In genomic region chr7:99498546-99498944, GRCh38 we compare ENCODE assay signal across 8 cellular contexts. TPM values are rescaled to one million over a fixed set of nuclear protein-coding genes. Genes with fewer than 3 reads are reported as not detected.
DNase-seq lines count a peak whose midpoint lies in the region; ATAC-seq and TF ChIP-seq lines count a peak whose summit lies in the region.

No MANE protein-coding gene starts in this region.

- H3K9ac ChIP-seq in skeletal muscle tissue (ENCODE audit: low read depth in 1 of 3, low read length in 3 of 3): peak overlapping the region in 2 of 3 donors; percentile 59 to 69

- POLR2A ChIA-PET in T-cell (lab: Charles Lee): interaction anchor here in 1 of 2 donors (1.0 kb wide), 1 partner anchor 23 kb away, joined by 6 read pairs; no protein-coding TSS in a partner anchor

- peak overlapping the region; percentile 97 to 99 for H3K27ac Mint-ChIP-seq in T-cell

- peak overlapping the region; percentile 88 for H3K27ac ChIP-seq in HL-60 (replicated peaks)
- H3K27ac ChIP-seq in skeletal muscle tissue (ENCODE audit: low read depth, low read length): peak overlapping the region; percentile 99

- H3K4me3 ChIP-seq in HL-60 (replicated peaks; ENCODE audit: insufficient read depth, low read length) (peak overlapping the region; percentile 99), foreskin fibroblast (ENCODE audit: low read depth in 1 of 2, low read length in 2 of 2) (peak overlapping the region; percentile 100), skeletal muscle tissue (ENCODE audit: low read length in 3 of 3) (peak overlapping the region; percentile 77 to 99 (median 98))

- H3K36me3 ChIP-seq in skeletal muscle tissue (ENCODE audit: control insufficient read depth in 3 of 3, insufficient read depth in 3 of 3, low read length in 3 of 3): peaks cover 18 to 24% (median 19%) of the 10 kb centered on the region in 3 donors

- H3K4me1 ChIP-seq in skeletal muscle tissue (ENCODE audit: control insufficient read depth in 3 of 3, insufficient read depth in 3 of 3, low read length in 3 of 3): peaks cover 16 to 29% (median 19%) of the 10 kb centered on the region in 3 donors

- peaks cover 35% of the 10 kb centered on the region for H3K36me3 Mint-ChIP-seq in T-cell

- ATAC-seq in T-cell (replicated peaks in 1 of 4): no peak
- ATAC-seq in GM19328 (IDR thresholded peaks at IDR 0.05; ENCODE audit: unreplicated experiment): no peak
- no peak for ATAC-seq in HG03354 (IDR thresholded peaks at IDR 0.05; ENCODE audit: poor library complexity, severe bottlenecking, unreplicated experiment)

- peaks cover 9 to 10% (median 9%) of the 10 kb centered on the region in 3 donors for H3K9me3 ChIP-seq in skeletal muscle tissue (ENCODE audit: control insufficient read depth in 3 of 3, low read length in 3 of 3)

- DNase-seq in HL-60 (ENCODE audit: low read depth in 1 of 2, low spot score in 1 of 2): peak in 1 of 2 experiments; percentile 43
- DNase-seq in T-cell: no peak
- no peak for DNase-seq in foreskin fibroblast
- no peak for DNase-seq in NCI-H2029 treated with DMSO at 0.1 percent for 48 hours (lab: John Stamatoyannopoulos, UW)
- DNase-seq in NCI-H524 (lab: John Stamatoyannopoulos, UW): no peak

- peaks cover 28 to 34% (median 31%) of the 10 kb centered on the region in 3 donors for H3K4me1 Mint-ChIP-seq in T-cell

- no peaks in the 10 kb centered on the region for H3K27me3 Mint-ChIP-seq in T-cell

- no peak for TF ChIP-seq CTCF in HL-60 (IDR thresholded peaks at IDR 0.05; ENCODE audit: insufficient read depth, low read length)
- no peak for TF ChIP-seq CTCF in foreskin fibroblast (IDR thresholded peaks at IDR 0.05; ENCODE audit: low read depth, low read length)

- CTCF ChIA-PET in T-cell (lab: Charles Lee): no interaction called here

- H3K9me3 Mint-ChIP-seq in T-cell: peaks cover 0 to 9% (median 3%) of the 10 kb centered on the region in 3 donors

- no peaks in the 10 kb centered on the region for H3K27me3 ChIP-seq in HL-60 (ENCODE audit: insufficient read depth, poor library complexity, severe bottlenecking)
- H3K27me3 ChIP-seq in skeletal muscle tissue (ENCODE audit: control insufficient read depth in 3 of 3, insufficient read depth in 3 of 3, low read length in 3 of 3): no peaks in the 10 kb centered on the region

- H3K4me3 Mint-ChIP-seq in T-cell: peak overlapping the region; percentile 95 to 100 (median 97)

RNA-seq across cellular contexts. Expression of gene ZNF394, which starts 1.5 kb away (rescaled TPM):
- total RNA-seq in T-cell (100 to 1,000 TPM in 3 of 5 donors, 10 to 100 TPM in 2; 88.4 to 188 (median 104) TPM), skeletal muscle tissue (39.7 TPM)

RNA-seq across cellular contexts. Expression of gene ZKSCAN5, which starts 5.9 kb away (rescaled TPM):
- total RNA-seq in T-cell (1 to 10 TPM; 5.4 to 9.1 (median 8.2) TPM), skeletal muscle tissue (8.9 TPM)

RNA-seq across cellular contexts. Expression of gene ZNF789, which starts 25.9 kb away (rescaled TPM):
- 10 to 100 TPM; 17.0 to 24.8 (median 19.7) TPM for total RNA-seq in T-cell
- total RNA-seq in skeletal muscle tissue: 13.6 TPM

RNA-seq across cellular contexts. Expression of gene ATP5MF, which starts 32.6 kb away (rescaled TPM):
- total RNA-seq in T-cell: 100 to 1,000 TPM in 4 of 5 donors, 10 to 100 TPM in 1; 68.1 to 145 (median 141) TPM
- total RNA-seq in skeletal muscle tissue: 667 TPM

RNA-seq across cellular contexts. Expression of gene FAM200A, which starts 53.4 kb away (rescaled TPM):
- 1 to 10 TPM; 2.8 to 8.9 (median 8.5) TPM for total RNA-seq in T-cell
- total RNA-seq in skeletal muscle tissue: 6.8 TPM
